Comparison of ENCODE assay signal across 9 cellular contexts in genomic region chr10:68561804-68562649, GRCh38. TPM values are rescaled to one million over a fixed set of nuclear protein-coding genes. Genes with fewer than 3 reads are reported as not detected.
DNase-seq lines count a peak whose midpoint lies in the region; ATAC-seq lines count a peak whose summit lies in the region.
"Had no signal": no experiment of that assay in that cellular context is flagged by ENCODE, and none has a peak within 500 bp of the region (broad histone marks: within the 10 kb centered on the region; RNA-seq: fewer than 3 reads in every experiment).

No MANE protein-coding gene starts in this region.

- H3K9ac ChIP-seq in iPS-15b (ENCODE audit: low read depth, low read length) (peak overlapping the region; percentile 74), stomach smooth muscle (ENCODE audit: low read length in 2 of 2) (peak overlapping the region in 1 of 2 donors; percentile 3)

- in situ Hi-C loops in ACHN (cut with HindIII; ENCODE audit: low pct_ligation_motif_present, low pct_unique_long_range_greater_than_20kb, low sequenced_read_pairs), result no loop called here

- ATAC-seq in HG02970 (IDR thresholded peaks at IDR 0.05; ENCODE audit: low FRiP score, unreplicated experiment), result no peak

- peaks cover 3% of the 10 kb centered on the region for H3K36me3 Mint-ChIP-seq in activated CD4-positive, alpha-beta T cell treated with anti-CD3 and anti-CD28 coated beads, Interleukin-2, amount 10 ng/mL, durations not matched to agents 24 days and 14 days (ENCODE audit: low read depth)
- no peaks in the 10 kb centered on the region for H3K36me3 Mint-ChIP-seq in activated T-cell treated with anti-CD3 and anti-CD28 coated beads, Interleukin-2, amount 50 U/mL, for 24 hours (ENCODE audit: low read depth)

- H3K4me3 ChIP-seq in iPS-15b (ENCODE audit: low read depth, low read length), result peak overlapping the region; percentile 73
- peak overlapping the region; percentile 55 to 79 for H3K4me3 ChIP-seq in stomach smooth muscle (ENCODE audit: low read length in 2 of 2)

- H3K27me3 Mint-ChIP-seq in activated CD4-positive, alpha-beta T cell treated with anti-CD3 and anti-CD28 coated beads, Interleukin-2, amount 10 ng/mL, durations not matched to agents 24 days and 14 days, result peaks cover 71% of the 10 kb centered on the region
- H3K27me3 Mint-ChIP-seq in activated T-cell treated with anti-CD3 and anti-CD28 coated beads, Interleukin-2, amount 50 U/mL, for 24 hours, result peaks cover 63% of the 10 kb centered on the region

- no peaks in the 10 kb centered on the region for H3K9me3 Mint-ChIP-seq in activated CD4-positive, alpha-beta T cell treated with anti-CD3 and anti-CD28 coated beads, Interleukin-2, amount 10 ng/mL, durations not matched to agents 24 days and 14 days
- no peaks in the 10 kb centered on the region for H3K9me3 Mint-ChIP-seq in activated T-cell treated with anti-CD3 and anti-CD28 coated beads, Interleukin-2, amount 50 U/mL, for 24 hours

- no peak overlapping the region for H3K27ac Mint-ChIP-seq in activated CD4-positive, alpha-beta T cell treated with anti-CD3 and anti-CD28 coated beads, Interleukin-2, amount 10 ng/mL, durations not matched to agents 24 days and 14 days
- no peak overlapping the region for H3K27ac Mint-ChIP-seq in activated T-cell treated with anti-CD3 and anti-CD28 coated beads, Interleukin-2, amount 50 U/mL, for 24 hours

- intact Hi-C loops in activated CD4-positive, alpha-beta T cell treated with anti-CD3 and anti-CD28 coated beads, Interleukin-2, amount 10 ng/mL, durations not matched to agents 24 days and 14 days (cut with micrococcal nuclease), result no loop called here

- no peaks in the 10 kb centered on the region for H3K9me3 ChIP-seq in iPS-15b (ENCODE audit: control insufficient read depth, insufficient read depth, low read length)
- no peaks in the 10 kb centered on the region for H3K9me3 ChIP-seq in stomach smooth muscle (ENCODE audit: control insufficient read depth in 2 of 2, low read length in 2 of 2)

- H3K4me1 Mint-ChIP-seq in activated CD4-positive, alpha-beta T cell treated with anti-CD3 and anti-CD28 coated beads, Interleukin-2, amount 10 ng/mL, durations not matched to agents 24 days and 14 days, result peaks cover 20% of the 10 kb centered on the region
- H3K4me1 Mint-ChIP-seq in activated T-cell treated with anti-CD3 and anti-CD28 coated beads, Interleukin-2, amount 50 U/mL, for 24 hours (ENCODE audit: low read depth), result peaks cover 25% of the 10 kb centered on the region

- H3K36me3 ChIP-seq in iPS-15b (ENCODE audit: control insufficient read depth, insufficient read depth, low read length) (no peaks in the 10 kb centered on the region), stomach smooth muscle (ENCODE audit: control insufficient read depth in 2 of 2, insufficient read depth in 2 of 2, low read length in 2 of 2) (no peaks in the 10 kb centered on the region)

- peak overlapping the region; percentile 31 for H3K27ac ChIP-seq in stomach smooth muscle (ENCODE audit: low read length)
- H3K27ac ChIP-seq: C4-2B had no signal

- peaks cover 8% of the 10 kb centered on the region for H3K4me1 ChIP-seq in iPS-15b (ENCODE audit: control insufficient read depth, insufficient read depth, low read length)
- H3K4me1 ChIP-seq in stomach smooth muscle (ENCODE audit: control insufficient read depth, insufficient read depth, low read length), result peaks cover 17% of the 10 kb centered on the region

- H3K4me3 Mint-ChIP-seq in activated CD4-positive, alpha-beta T cell treated with anti-CD3 and anti-CD28 coated beads, Interleukin-2, amount 10 ng/mL, durations not matched to agents 24 days and 14 days, result peak overlapping the region; percentile 39
- H3K4me3 Mint-ChIP-seq in activated T-cell treated with anti-CD3 and anti-CD28 coated beads, Interleukin-2, amount 50 U/mL, for 24 hours, result peak overlapping the region; percentile 58

- no peak for DNase-seq in activated CD4-positive, alpha-beta T cell treated with anti-CD3 and anti-CD28 coated beads, Interleukin-2, amount 10 ng/mL, durations not matched to agents 24 days and 14 days
- DNase-seq in activated CD4-positive, alpha-beta T cell treated with anti-CD3 and anti-CD28 coated beads, Interleukin-2, amount 50 U/mL, for 4 hours, result no peak
- peak; percentile 30 for DNase-seq in activated T-cell treated with anti-CD3 and anti-CD28 coated beads, Interleukin-2, amount 50 U/mL, for 24 hours
- DNase-seq in 8988T (no peak), ACHN (no peak)

- H3K27me3 ChIP-seq in iPS-15b (ENCODE audit: control insufficient read depth, insufficient read depth, low read length) (peaks cover 4% of the 10 kb centered on the region), stomach smooth muscle (ENCODE audit: control insufficient read depth in 1 of 2, insufficient read depth in 2 of 2, low read length in 2 of 2) (peaks cover 6% of the 10 kb centered on the region in 2 donors)

RNA-seq across cellular contexts. Expression of gene TET1, which starts 1.9 kb away (rescaled TPM):
- 0.96 and 1.2 TPM in 2 replicates for total RNA-seq in activated CD4-positive, alpha-beta T cell treated with anti-CD3 and anti-CD28 coated beads, Interleukin-2, amount 10 ng/mL, durations not matched to agents 24 days and 14 days

RNA-seq across cellular contexts. Expression of gene SLC25A16, which starts 34.7 kb away (rescaled TPM):
- 15.3 and 15.9 TPM in 2 replicates for total RNA-seq in activated CD4-positive, alpha-beta T cell treated with anti-CD3 and anti-CD28 coated beads, Interleukin-2, amount 10 ng/mL, durations not matched to agents 24 days and 14 days
